29 cellular contexts compared by ENCODE assay signal in genomic region chr3:139839659-139840058, GRCh38.
"Had no signal": no experiment of that assay in that cellular context is flagged by ENCODE, and none has a peak within 500 bp of the region (broad histone marks: within the 10 kb centered on the region; RNA-seq: fewer than 3 reads in every experiment).

No MANE protein-coding gene starts in this region.

- H3K9me3 Mint-ChIP-seq: activated CD4-positive, alpha-beta memory T cell treated with anti-CD3 and anti-CD28 coated beads, Interleukin-2, amount 10 ng/mL, durations not matched to agents 7 days and 5 days; activated CD4-positive, alpha-beta T cell treated with anti-CD3 and anti-CD28 coated beads, Interleukin-2, amount 10 ng/mL, durations not matched to agents 7 days and 5 days; activated naive CD4-positive, alpha-beta T cell treated with anti-CD3 and anti-CD28 coated beads, Interleukin-2, amount 10 ng/mL, durations not matched to agents 7 days and 5 days; activated T-cell treated with anti-CD3 and anti-CD28 coated beads, Interleukin-2, amount 50 U/mL, for 24 hours had no signal

- H3K27ac ChIP-seq: ascending aorta, breast epithelium, cardiac muscle cell, colonic mucosa, epithelial cell of prostate, foreskin keratinocyte, gastrocnemius medialis had no signal

- H3K36me3 ChIP-seq: ascending aorta, breast epithelium, cardiac muscle cell, colonic mucosa, gastrocnemius medialis had no signal

- H3K4me1 ChIP-seq: ascending aorta, breast epithelium, colonic mucosa, foreskin keratinocyte had no signal

- H3K4me1 Mint-ChIP-seq: activated CD4-positive, alpha-beta memory T cell treated with anti-CD3 and anti-CD28 coated beads, Interleukin-2, amount 10 ng/mL, durations not matched to agents 7 days and 5 days; activated CD4-positive, alpha-beta T cell treated with anti-CD3 and anti-CD28 coated beads, Interleukin-2, amount 10 ng/mL, durations not matched to agents 7 days and 5 days; activated naive CD4-positive, alpha-beta T cell treated with anti-CD3 and anti-CD28 coated beads, Interleukin-2, amount 10 ng/mL, durations not matched to agents 7 days and 5 days; activated naive CD8-positive, alpha-beta T cell treated with anti-CD3 and anti-CD28 coated beads, Interleukin-2, amount 10 ng/mL, durations not matched to agents 7 days and 5 days had no signal

- H3K4me3 Mint-ChIP-seq: activated CD4-positive, alpha-beta memory T cell treated with anti-CD3 and anti-CD28 coated beads, Interleukin-2, amount 10 ng/mL, durations not matched to agents 7 days and 5 days; activated CD4-positive, alpha-beta T cell treated with anti-CD3 and anti-CD28 coated beads, Interleukin-2, amount 10 ng/mL, durations not matched to agents 7 days and 5 days; activated naive CD4-positive, alpha-beta T cell treated with anti-CD3 and anti-CD28 coated beads, Interleukin-2, amount 10 ng/mL, durations not matched to agents 7 days and 5 days; activated naive CD8-positive, alpha-beta T cell treated with anti-CD3 and anti-CD28 coated beads, Interleukin-2, amount 10 ng/mL, durations not matched to agents 7 days and 5 days; activated T-cell treated with anti-CD3 and anti-CD28 coated beads, Interleukin-2, amount 50 U/mL, for 24 hours; activated T-cell treated with anti-CD3 and anti-CD28 coated beads, Interleukin-2, amount 50 U/mL, for 72 hours; brain; WTC11 had no signal

- H3K4me3 ChIP-seq: ascending aorta, breast epithelium, cardiac muscle cell, colonic mucosa, gastrocnemius medialis had no signal

- H3K9me3 ChIP-seq: ascending aorta, breast epithelium, colonic mucosa, gastrocnemius medialis had no signal

- H3K27me3 ChIP-seq: ascending aorta, breast epithelium, cardiac muscle cell, colonic mucosa, gastrocnemius medialis had no signal

- H3K27ac Mint-ChIP-seq: activated CD4-positive, alpha-beta memory T cell treated with anti-CD3 and anti-CD28 coated beads, Interleukin-2, amount 10 ng/mL, durations not matched to agents 7 days and 5 days; activated CD4-positive, alpha-beta T cell treated with anti-CD3 and anti-CD28 coated beads, Interleukin-2, amount 10 ng/mL, durations not matched to agents 7 days and 5 days; activated naive CD4-positive, alpha-beta T cell treated with anti-CD3 and anti-CD28 coated beads, Interleukin-2, amount 10 ng/mL, durations not matched to agents 7 days and 5 days; activated naive CD4-positive, alpha-beta T cell treated with anti-CD3 and anti-CD28 coated beads, Interleukin-2, amount 50 U/mL, for 72 hours; activated naive CD8-positive, alpha-beta T cell treated with anti-CD3 and anti-CD28 coated beads, Interleukin-2, amount 10 ng/mL, durations not matched to agents 7 days and 5 days; activated T-cell treated with anti-CD3 and anti-CD28 coated beads, Interleukin-2, amount 50 U/mL, for 24 hours; activated T-cell treated with anti-CD3 and anti-CD28 coated beads, Interleukin-2, amount 50 U/mL, for 72 hours; WTC11 had no signal

- H3K27me3 Mint-ChIP-seq: activated CD4-positive, alpha-beta memory T cell treated with anti-CD3 and anti-CD28 coated beads, Interleukin-2, amount 10 ng/mL, durations not matched to agents 7 days and 5 days; activated CD4-positive, alpha-beta T cell treated with anti-CD3 and anti-CD28 coated beads, Interleukin-2, amount 10 ng/mL, durations not matched to agents 7 days and 5 days; activated naive CD4-positive, alpha-beta T cell treated with anti-CD3 and anti-CD28 coated beads, Interleukin-2, amount 10 ng/mL, durations not matched to agents 7 days and 5 days; activated naive CD8-positive, alpha-beta T cell treated with anti-CD3 and anti-CD28 coated beads, Interleukin-2, amount 10 ng/mL, durations not matched to agents 7 days and 5 days; activated T-cell treated with anti-CD3 and anti-CD28 coated beads, Interleukin-2, amount 50 U/mL, for 24 hours had no signal

- ATAC-seq: activated naive CD4-positive, alpha-beta T cell treated with anti-CD3 and anti-CD28 coated beads, Interleukin-2, amount 50 U/mL, for 72 hours; activated T-cell treated with anti-CD3 and anti-CD28 coated beads, Interleukin-2, amount 50 U/mL, for 72 hours; esophagus mucosa; foreskin keratinocyte; gastrocnemius medialis; WTC11 had no signal

- H3K36me3 Mint-ChIP-seq: activated naive CD4-positive, alpha-beta T cell treated with anti-CD3 and anti-CD28 coated beads, Interleukin-2, amount 10 ng/mL, durations not matched to agents 7 days and 5 days; activated naive CD4-positive, alpha-beta T cell treated with anti-CD3 and anti-CD28 coated beads, Interleukin-2, amount 50 U/mL, for 72 hours; activated naive CD8-positive, alpha-beta T cell treated with anti-CD3 and anti-CD28 coated beads, Interleukin-2, amount 10 ng/mL, durations not matched to agents 7 days and 5 days; brain; WTC11 had no signal

- DNase-seq: activated CD4-positive, alpha-beta memory T cell treated with anti-CD3 and anti-CD28 coated beads, Interleukin-2, amount 10 ng/mL, durations not matched to agents 7 days and 5 days; activated CD4-positive, alpha-beta T cell treated with anti-CD3 and anti-CD28 coated beads for 1 hour; activated CD4-positive, alpha-beta T cell treated with anti-CD3 and anti-CD28 coated beads for 4 hours; activated CD4-positive, alpha-beta T cell treated with anti-CD3 and anti-CD28 coated beads, Interleukin-2, amount 10 ng/mL, durations not matched to agents 7 days and 5 days; activated CD4-positive, alpha-beta T cell treated with anti-CD3 and anti-CD28 coated beads, Interleukin-2, amount 50 U/mL, for 4 hours; activated CD8-positive, alpha-beta memory T cell treated with anti-CD3 and anti-CD28 coated beads, Interleukin-2, amount 50 U/mL, for 48 hours; activated gamma-delta T cell; activated naive CD4-positive, alpha-beta T cell; activated naive CD4-positive, alpha-beta T cell treated with anti-CD3 and anti-CD28 coated beads, Interleukin-2, amount 10 ng/mL, durations not matched to agents 7 days and 5 days; activated naive CD8-positive, alpha-beta T cell treated with anti-CD3 and anti-CD28 coated beads, Interleukin-2, amount 10 ng/mL, durations not matched to agents 7 days and 5 days; activated T-cell treated with anti-CD3 and anti-CD28 coated beads for 4 hours; activated T-cell treated with anti-CD3 and anti-CD28 coated beads, Interleukin-2, amount 50 U/mL, for 24 hours; activated T-cell treated with anti-CD3 and anti-CD28 coated beads, Interleukin-2, amount 50 U/mL, for 72 hours; central memory CD4-positive, alpha-beta T cell; cerebellar nuclear complex; colonic mucosa; effector CD8-positive, alpha-beta T cell; foreskin keratinocyte; gastrocnemius medialis; glutamatergic neuron; T-helper 2 cell had no signal
